9 cellular contexts compared by ENCODE assay signal in the genomic region with DNA sequence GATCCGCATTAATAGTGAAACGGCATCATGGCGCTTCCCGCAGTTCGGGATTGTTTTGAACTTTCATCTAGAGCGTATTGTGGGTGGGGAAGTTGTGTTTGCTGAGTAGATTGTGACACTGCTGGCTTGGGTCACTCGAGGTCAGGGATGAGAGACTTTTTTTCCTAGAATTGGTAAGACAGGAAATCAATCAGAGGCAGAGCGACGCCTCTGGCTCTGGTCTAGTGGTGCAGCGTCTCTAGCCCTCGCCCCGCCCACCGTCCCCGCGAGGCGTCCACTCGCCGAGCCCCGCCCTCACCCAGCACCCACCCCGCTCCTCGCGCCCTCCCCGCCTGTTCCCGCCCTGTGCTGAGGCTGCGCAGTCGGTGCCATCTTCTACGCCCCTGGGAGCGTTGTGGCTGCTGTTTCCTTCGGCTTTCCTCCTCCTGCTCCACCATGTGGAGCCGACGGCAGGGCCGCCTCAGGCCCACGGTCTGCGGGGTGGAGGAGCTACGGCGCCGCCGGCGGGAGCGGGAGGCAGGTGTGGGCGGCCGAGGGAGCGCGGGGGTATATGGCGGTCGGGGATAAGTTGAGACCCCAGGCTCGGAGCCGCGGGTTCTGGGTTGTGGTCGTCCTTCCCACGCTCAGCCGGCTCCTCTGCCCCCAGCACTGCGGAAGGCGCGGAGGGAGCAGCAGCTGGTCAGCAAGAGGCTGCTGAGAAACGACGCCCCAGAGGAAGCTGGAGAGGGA. TPM values are rescaled to one million over a fixed set of nuclear protein-coding genes. Genes with fewer than 3 reads are reported as not detected.
DNase-seq lines count a peak whose midpoint lies in the region; ATAC-seq, FAIRE-seq and TF ChIP-seq lines count a peak whose summit lies in the region.
"Had no signal": no experiment of that assay in that cellular context is flagged by ENCODE, and none has a peak within 500 bp of the region (broad histone marks: within the 10 kb centered on the region; RNA-seq: fewer than 3 reads in every experiment).

A gene (plus strand): TSS at position 359 of the 729 bp plus-strand sequence. CDS start 77 bp downstream, at position 436.

- H3K9me1 ChIP-seq in keratinocyte (ENCODE audit: control insufficient read depth, extremely low read depth, insufficient read depth, low read length): no peaks in the 10 kb centered on the region

- ATAC-seq in GM19023 (IDR thresholded peaks at IDR 0.05; ENCODE audit: unreplicated experiment) (peak; percentile 96), HG03280 (IDR thresholded peaks at IDR 0.05; ENCODE audit: unreplicated experiment) (peak; percentile 98)
- ATAC-seq in central memory CD8-positive, alpha-beta T cell (replicated peaks; ENCODE audit: extremely low read depth, poor library complexity, severe bottlenecking): peak; percentile 96

- DNase-seq in AG09319 (ENCODE audit: extremely low read depth, low read depth) (peak; percentile 87), NCI-H345 treated with DMSO at 0.1 percent for 48 hours (lab: John Stamatoyannopoulos, UW; ENCODE audit: unreplicated experiment) (peak; percentile 85), keratinocyte (ENCODE audit: low read depth, low spot score) (peak; percentile 44)
- peak; percentile 91 for DNase-seq in activated CD4-positive, CD25-positive, alpha-beta regulatory T cell treated with anti-CD3 and anti-CD28 coated beads, Interleukin-2, amount 50 U/mL, for 16 hours (ENCODE audit: low read depth, low spot score)
- DNase-seq in central memory CD8-positive, alpha-beta T cell (ENCODE audit: low spot score in 2 of 2): peak; percentile 88 to 90
- DNase-seq in stimulated activated CD4-positive, alpha-beta T cell treated with anti-CD3 and anti-CD28 coated beads, Interleukin-15, amount 100 ng/mL, for 1 hour (ENCODE audit: low read depth in 1 of 2, low spot score in 1 of 2): peak; percentile 91 to 98

- peaks cover 6% of the 10 kb centered on the region for H3K79me2 ChIP-seq in keratinocyte (ENCODE audit: control insufficient read depth, insufficient read depth, low read length)

- no peaks in the 10 kb centered on the region for H3K27me3 Mint-ChIP-seq in central memory CD8-positive, alpha-beta T cell

- FAIRE-seq in keratinocyte (lab: Jason Lieb, UNC): no peak
- FAIRE-seq: colon had no signal

- peak within 1 kb of the TSS; percentile 91 for H2AFZ ChIP-seq in keratinocyte (ENCODE audit: control insufficient read depth, low read length)

- peak within 1 kb of the TSS; percentile 68 for H3K27ac ChIP-seq in keratinocyte (ENCODE audit: control insufficient read depth, insufficient read depth, low read length)

- no peaks in the 10 kb centered on the region for H4K20me1 ChIP-seq in keratinocyte (ENCODE audit: control insufficient read depth, extremely low read depth, insufficient read depth, low read length)

- H3K27me3 ChIP-seq in keratinocyte (ENCODE audit: control insufficient read depth, extremely low read depth, insufficient read depth, low read length): no peaks in the 10 kb centered on the region

- peaks cover 48% of the 10 kb centered on the region for H3K4me1 Mint-ChIP-seq in central memory CD8-positive, alpha-beta T cell

- peak within 1 kb of the TSS; percentile 83 for H3K4me3 Mint-ChIP-seq in central memory CD8-positive, alpha-beta T cell

- peak within 1 kb of the TSS; percentile 91 for H3K27ac Mint-ChIP-seq in central memory CD8-positive, alpha-beta T cell (ENCODE audit: low read depth)

- peak within 1 kb of the TSS; percentile 69 to 82 (median 80) for H3K4me3 ChIP-seq in keratinocyte (ENCODE audit: control insufficient read depth in 2 of 3, extremely low read depth in 1 of 3, insufficient read depth in 2 of 3, low read depth in 1 of 3, low read length in 3 of 3)

- no peaks in the 10 kb centered on the region for H3K9me3 ChIP-seq in keratinocyte (ENCODE audit: control insufficient read depth, low read depth, low read length)

- H3K4me1 ChIP-seq in keratinocyte (ENCODE audit: control insufficient read depth, extremely low read depth, insufficient read depth, low read length): peaks cover 8% of the 10 kb centered on the region

- peak within 1 kb of the TSS; percentile 91 for H3K4me2 ChIP-seq in keratinocyte (ENCODE audit: control insufficient read depth, extremely low read depth, insufficient read depth, low read depth, low read length)

- TF ChIP-seq CTCF in AG09319 (IDR thresholded peaks at IDR 0.05; ENCODE audit: low read depth, low read length): peak; percentile 56
- peak; percentile 56 to 73 (median 72) for TF ChIP-seq CTCF in keratinocyte (optimal IDR thresholded peaks at IDR 0.05 in 1 of 3, IDR thresholded peaks at IDR 0.05 in 1 of 3, conservative IDR thresholded peaks at IDR 0.05 in 1 of 3; ENCODE audit: extremely low read depth in 1 of 3, insufficient read depth in 2 of 3, low read length in 3 of 3)

- H3K9me3 Mint-ChIP-seq in central memory CD8-positive, alpha-beta T cell: no peaks in the 10 kb centered on the region

- peaks cover 13% of the 10 kb centered on the region for H3K36me3 Mint-ChIP-seq in central memory CD8-positive, alpha-beta T cell (ENCODE audit: insufficient read depth)

- H3K36me3 ChIP-seq in keratinocyte (ENCODE audit: control insufficient read depth in 2 of 2, extremely low read depth in 1 of 2, insufficient read depth in 2 of 2, low read length in 2 of 2): peaks cover 5 to 7% of the 10 kb centered on the region in 2 experiments

- dilution Hi-C loops in keratinocyte (cut with MboI; ENCODE audit: extremely low pct_ligation_motif_present, low sequenced_read_pairs): no loop called here

- H3K9ac ChIP-seq in keratinocyte (ENCODE audit: control insufficient read depth, extremely low read depth, insufficient read depth, low read length): peak within 1 kb of the TSS; percentile 86

RNA-seq across cellular contexts. Expression of the gene that starts here (rescaled TPM):
- 7.6 to 9.2 TPM (median 7.9 TPM) in 3 replicates for polyA plus RNA-seq in keratinocyte
- 6.1 TPM for polyA plus RNA-seq in keratinocyte (2011; ENCODE audit: low read depth)
- 3.1 and 3.6 TPM in 2 replicates for polyA plus RNA-seq in keratinocyte (2011; cell fraction: cytosol; rRNA removed)
- polyA plus RNA-seq in keratinocyte (2011; cell fraction: nucleus; rRNA removed): 22.0 and 29.0 TPM in 2 replicates
- 7.3 and 8.4 TPM in 2 replicates for polyA plus RNA-seq in keratinocyte (2012; ENCODE audit: low replicate concordance)
- 7.2 to 11.8 TPM (median 8.8 TPM) in 3 replicates for polyA minus RNA-seq in keratinocyte
- 4.0 TPM for polyA minus RNA-seq in keratinocyte (2011; cell fraction: cytosol; rRNA and poly(A)+ RNA removed)
- polyA minus RNA-seq in keratinocyte (2011; cell fraction: nucleus; rRNA and poly(A)+ RNA removed): 9.6 and 11.2 TPM in 2 replicates

Comparison
In these comparisons a context has a peak if more than half of its experiments do, and no peak if none do; other contexts are left out.
1. Peak in every context shown above with its lines: DNase-seq, ATAC-seq, H3K4me3 ChIP-seq and H3K27ac ChIP-seq.
2. DNase-seq: peak in every context shown above with its lines; median percentile 94 in stimulated activated CD4-positive, alpha-beta T cell treated with anti-CD3 and anti-CD28 coated beads, Interleukin-15, amount 100 ng/mL, for 1 hour; 91 in activated CD4-positive, CD25-positive, alpha-beta regulatory T cell treated with anti-CD3 and anti-CD28 coated beads, Interleukin-2, amount 50 U/mL, for 16 hours; 89 in central memory CD8-positive, alpha-beta T cell; 87 in AG09319; 85 in NCI-H345 treated with DMSO at 0.1 percent for 48 hours; 44 in keratinocyte.